1 cellular context compared by ENCODE assay signal in the genomic region with DNA sequence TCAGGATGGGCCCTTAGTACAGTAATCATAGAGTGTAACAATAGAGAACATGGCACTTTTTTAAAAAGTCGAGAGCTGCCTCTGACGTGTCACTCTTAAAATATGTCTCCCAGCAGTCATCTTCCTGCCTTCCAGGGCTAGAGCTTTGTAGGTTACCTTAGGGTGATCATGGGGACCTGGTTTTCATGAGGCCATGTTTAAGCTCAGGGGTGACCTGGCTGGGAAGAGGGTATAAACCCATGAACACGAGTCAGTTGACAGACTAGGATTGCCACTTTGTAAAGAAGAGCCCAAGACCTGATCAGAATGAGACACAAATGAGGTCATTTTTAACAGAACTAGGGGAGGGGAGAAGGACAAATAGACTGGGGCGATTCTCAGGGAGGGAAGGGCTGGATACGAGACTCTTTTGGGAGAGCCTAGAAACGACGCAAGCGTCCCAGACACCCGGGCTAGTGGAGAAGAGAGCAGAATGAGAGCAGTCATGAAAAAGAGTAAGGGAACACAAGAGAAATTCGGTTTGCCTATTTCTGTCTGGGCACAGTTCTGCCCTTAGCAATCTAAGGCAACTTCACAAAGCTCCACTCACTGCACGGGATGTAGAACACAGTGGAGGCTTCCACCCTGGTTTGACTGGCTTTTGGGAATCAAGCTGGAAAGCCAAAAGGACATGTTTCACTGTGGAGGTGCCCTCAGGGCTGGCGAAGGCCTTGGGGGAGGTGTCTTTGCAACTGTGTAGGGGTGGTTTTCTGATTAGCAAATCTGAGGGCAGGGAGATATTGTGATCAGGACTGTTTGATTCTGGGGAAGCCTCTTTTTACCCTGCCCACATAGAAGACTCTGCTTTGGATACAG.
TF ChIP-seq lines count a peak whose summit lies in the region.

No MANE protein-coding gene starts in this region.

TF ChIP-seq in HEK293T, 16 proteins besides CTCF, POLR2A, EP300 and RAD21:
- no peak for TF ChIP-seq NFRKB (IDR thresholded peaks at IDR 0.05)
- no peak for TF ChIP-seq HDGF (IDR thresholded peaks at IDR 0.05; ENCODE audit: borderline replicate concordance)
- TF ChIP-seq CTBP1 (IDR thresholded peaks at IDR 0.05; ENCODE audit: borderline replicate concordance) = no peak
- no peak for TF ChIP-seq TARDBP (IDR thresholded peaks at IDR 0.05)
- no peak for TF ChIP-seq SP1 (IDR thresholded peaks at IDR 0.05)
- no peak for TF ChIP-seq BHLHE40 (IDR thresholded peaks at IDR 0.05; ENCODE audit: borderline replicate concordance)
- TF ChIP-seq ARNT (IDR thresholded peaks at IDR 0.05) = no peak
- TF ChIP-seq ELF4 (IDR thresholded peaks at IDR 0.05) = no peak
- TF ChIP-seq FOXK2 (IDR thresholded peaks at IDR 0.05) = no peak
- no peak for TF ChIP-seq FOXM1 (IDR thresholded peaks at IDR 0.05; ENCODE audit: borderline replicate concordance)
- no peak for TF ChIP-seq FOXA1 (IDR thresholded peaks at IDR 0.05)
- no peak for TF ChIP-seq L3MBTL2 (conservative IDR thresholded peaks at IDR 0.05)
